ENCODE assay signal across 8 cellular contexts in genomic region chr1:158149577-158150269, GRCh38. TPM values are rescaled to one million over a fixed set of nuclear protein-coding genes. Genes with fewer than 3 reads are reported as not detected.
DNase-seq lines count a peak whose midpoint lies in the region; ATAC-seq lines count a peak whose summit lies in the region.

No MANE protein-coding gene starts in this region.

- DNase-seq in DMS53 (lab: John Stamatoyannopoulos, UW) (peak; percentile 96), NCI-H69 (lab: John Stamatoyannopoulos, UW) (peak; percentile 89), dermis blood vessel endothelial cell (peak; percentile 98), left kidney (ENCODE audit: low read depth, low spot score) (peak; percentile 98)
- peak; percentile 76 to 83 for DNase-seq in activated CD4-positive, alpha-beta T cell treated with anti-CD3 and anti-CD28 coated beads, Interleukin-2, amount 50 U/mL, for 48 hours
- DNase-seq in stimulated activated CD4-positive, alpha-beta T cell treated with anti-CD3 and anti-CD28 coated beads, Interleukin-1b, Interleukin-23, amount 100 ng/mL, for 4 hours (ENCODE audit: low read depth in 2 of 2): peak; percentile 54 to 69

- ATAC-seq in HG02870 (IDR thresholded peaks at IDR 0.05; ENCODE audit: unreplicated experiment) (peak; percentile 52), HG02642 (IDR thresholded peaks at IDR 0.05; ENCODE audit: poor library complexity, unreplicated experiment) (no peak)

RNA-seq across cellular contexts. Expression of gene CD1D, which starts 31.0 kb away (rescaled TPM):
- total RNA-seq in dermis blood vessel endothelial cell: not detected in 2 replicates
